ENCODE assay signal across 17 cellular contexts in the genomic region with DNA sequence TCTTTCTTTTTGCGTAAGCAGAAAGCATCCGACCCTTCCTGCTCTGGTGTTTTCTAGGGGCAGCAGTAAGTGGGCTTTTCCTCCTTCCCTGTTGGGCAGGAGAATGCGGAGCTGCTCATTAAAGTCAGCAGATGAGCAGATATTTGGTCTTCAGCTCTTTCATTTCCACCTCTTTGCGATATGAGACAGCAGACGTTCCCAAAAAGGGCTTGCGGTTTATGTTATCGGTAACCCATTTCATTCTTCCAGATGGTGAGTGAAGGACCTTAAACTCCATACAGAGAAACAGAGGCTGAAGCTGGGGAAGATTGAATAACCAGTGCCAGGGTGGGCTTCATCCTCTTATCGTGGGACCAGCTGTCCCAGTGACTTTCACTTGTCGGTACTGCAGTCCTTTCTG. TPM values are rescaled to one million over a fixed set of nuclear protein-coding genes. Genes with fewer than 3 reads are reported as not detected.
DNase-seq lines count a peak whose midpoint lies in the region; ATAC-seq, FAIRE-seq and TF ChIP-seq lines count a peak whose summit lies in the region.
"Had no signal": no experiment of that assay in that cellular context is flagged by ENCODE, and none has a peak within 500 bp of the region (broad histone marks: within the 10 kb centered on the region; RNA-seq: fewer than 3 reads in every experiment).

No MANE protein-coding gene starts in this region.

- WGBS in thymus: 96% methylated on average over 9 of the region's 9 CpGs
- 91 to 93% methylated on average over 9 of the region's 9 CpGs for WGBS in heart right ventricle, 2 donors

- H3K36me3 ChIP-seq in kidney (ENCODE audit: control insufficient read depth in 1 of 2, insufficient read depth in 2 of 2, low read length in 2 of 2) (no peaks in the 10 kb centered on the region), thymus (ENCODE audit: control insufficient read depth, insufficient read depth) (no peaks in the 10 kb centered on the region), heart right ventricle (no peaks in the 10 kb centered on the region)
- H3K36me3 ChIP-seq: ovary, tibial nerve had no signal

- H3K4me1 Mint-ChIP-seq in IgD-negative memory B cell: peaks cover 17 to 35% (median 27%) of the 10 kb centered on the region in 3 donors
- peaks cover 56% of the 10 kb centered on the region for H3K4me1 Mint-ChIP-seq in chondrocyte (ENCODE audit: low read depth)

- H3K27me3 Mint-ChIP-seq in IgD-negative memory B cell (no peaks in the 10 kb centered on the region), chondrocyte (ENCODE audit: low read depth) (no peaks in the 10 kb centered on the region)
- H3K27me3 Mint-ChIP-seq: activated naive CD8-positive, alpha-beta T cell treated with anti-CD3 and anti-CD28 coated beads for 36 hours had no signal

- peak overlapping the region; percentile 66 to 93 for H3K27ac ChIP-seq in kidney (ENCODE audit: low read depth in 2 of 2, low read length in 2 of 2)
- peak overlapping the region; percentile 43 for H3K27ac ChIP-seq in thymus (ENCODE audit: low read depth)
- H3K27ac ChIP-seq in heart right ventricle: no peak overlapping the region
- H3K27ac ChIP-seq: ovary, VCaP had no signal

- H3K9ac ChIP-seq in kidney (ENCODE audit: low read length in 2 of 2): peak overlapping the region; percentile 61 to 66

- ATAC-seq in HG02642 (IDR thresholded peaks at IDR 0.05; ENCODE audit: poor library complexity, unreplicated experiment) (no peak), heart right ventricle (no peak)
- ATAC-seq: activated T-cell treated with anti-CD3 and anti-CD28 coated beads, Interleukin-2, amount 50 U/mL, for 72 hours had no signal

- no peaks in the 10 kb centered on the region for H3K27me3 ChIP-seq in thymus (ENCODE audit: control insufficient read depth, insufficient read depth)
- H3K27me3 ChIP-seq in heart right ventricle: no peaks in the 10 kb centered on the region
- H3K27me3 ChIP-seq: ovary, tibial nerve had no signal

- H3K4me1 ChIP-seq in kidney (ENCODE audit: control insufficient read depth in 1 of 2, insufficient read depth in 1 of 2, low read depth in 1 of 2, low read length in 2 of 2) (peaks cover 43 to 49% of the 10 kb centered on the region in 2 donors), thymus (ENCODE audit: control insufficient read depth, insufficient read depth, low read length) (no peaks in the 10 kb centered on the region), heart right ventricle (peaks cover 0 to 32% (median 27%) of the 10 kb centered on the region in 9 donors)

- DNase-seq in chondrocyte (ENCODE audit: low spot score) (no peak), kidney (no peak), heart right ventricle (no peak)
- DNase-seq in activated CD4-positive, alpha-beta T cell treated with anti-CD3 and anti-CD28 coated beads for 1 hour: no peak
- DNase-seq: activated naive CD8-positive, alpha-beta T cell treated with anti-CD3 and anti-CD28 coated beads for 36 hours; activated T-cell treated with anti-CD3 and anti-CD28 coated beads, Interleukin-2, amount 50 U/mL, for 72 hours; NCI-H1436; NCI-H2227 treated with DMSO at 0.1 percent for 48 hours; ovary; stimulated activated CD4-positive, alpha-beta T cell treated with anti-CD3 and anti-CD28 coated beads, Interleukin-4, amount 100 ng/mL, for 4 hours; stimulated activated CD8-positive, alpha-beta memory T cell treated with anti-CD3 and anti-CD28 coated beads, Interleukin-4, amount 100 ng/mL, for 48 hours; T-helper 1 cell had no signal

- H3K4me3 Mint-ChIP-seq in IgD-negative memory B cell: peak overlapping the region in 2 of 4 donors; percentile 30 to 77
- no peak overlapping the region for H3K4me3 Mint-ChIP-seq in chondrocyte (ENCODE audit: unreplicated experiment)
- H3K4me3 Mint-ChIP-seq: activated naive CD8-positive, alpha-beta T cell treated with anti-CD3 and anti-CD28 coated beads for 36 hours; activated T-cell treated with anti-CD3 and anti-CD28 coated beads, Interleukin-2, amount 50 U/mL, for 72 hours had no signal

- peaks cover 12% of the 10 kb centered on the region for H3K36me3 Mint-ChIP-seq in IgD-negative memory B cell
- no peaks in the 10 kb centered on the region for H3K36me3 Mint-ChIP-seq in chondrocyte (ENCODE audit: low read depth)

- intact Hi-C loops in kidney (cut with DNase I) (no loop called here), heart right ventricle (cut with DNase I) (loop anchor here in 5 of 10 donors (10.0 kb wide), 5 partner anchors 58 to 142 kb away; no protein-coding TSS in a partner anchor)

- H3K9me3 ChIP-seq in kidney (ENCODE audit: control insufficient read depth in 1 of 2, low read length in 2 of 2) (no peaks in the 10 kb centered on the region), thymus (ENCODE audit: control insufficient read depth) (peaks cover 1% of the 10 kb centered on the region), heart right ventricle (peaks cover 0 to 12% (median 0%) of the 10 kb centered on the region in 11 donors)
- H3K9me3 ChIP-seq: ovary, tibial nerve had no signal

- FAIRE-seq in kidney (lab: Jason Lieb, UNC): no peak

- peaks cover 0 to 15% (median 11%) of the 10 kb centered on the region in 3 donors for H3K9me3 Mint-ChIP-seq in IgD-negative memory B cell
- no peaks in the 10 kb centered on the region for H3K9me3 Mint-ChIP-seq in chondrocyte (ENCODE audit: low read depth)

- H3K4me3 ChIP-seq in kidney (ENCODE audit: low read length in 2 of 2) (peak overlapping the region in 1 of 2 donors; percentile 16), thymus (ENCODE audit: low read length) (no peak overlapping the region), heart right ventricle (no peak overlapping the region)
- H3K4me3 ChIP-seq: ovary, tibial nerve had no signal

- H3K27ac Mint-ChIP-seq in IgD-negative memory B cell (peak overlapping the region in 2 of 3 donors; percentile 47 to 69), chondrocyte (ENCODE audit: unreplicated experiment) (peak overlapping the region; percentile 51)
- H3K27ac Mint-ChIP-seq: activated naive CD8-positive, alpha-beta T cell treated with anti-CD3 and anti-CD28 coated beads for 36 hours; activated T-cell treated with anti-CD3 and anti-CD28 coated beads, Interleukin-2, amount 50 U/mL, for 72 hours had no signal

- no peak for TF ChIP-seq CTCF in chondrocyte (IDR thresholded peaks at IDR 0.05)
- no peak for TF ChIP-seq CTCF in kidney (IDR thresholded peaks at IDR 0.05; ENCODE audit: borderline replicate concordance, extremely low read depth, insufficient read depth)
- TF ChIP-seq CTCF in heart right ventricle (IDR thresholded peaks at IDR 0.05): no peak

RNA-seq across cellular contexts. Expression of a gene that starts 40.7 kb away (rescaled TPM):
- 2.1 TPM for polyA plus RNA-seq in IgD-negative memory B cell
- 52.9 to 60.6 TPM (median 59.3 TPM) in 3 replicates for total RNA-seq in chondrocyte
- total RNA-seq in kidney: 97.3 TPM
- 11.7 TPM for polyA plus RNA-seq in kidney (ENCODE audit: insufficient read depth, low read depth, low replicate concordance)
- 32.8 TPM for polyA plus RNA-seq in thymus
- total RNA-seq in heart right ventricle: 10 to 100 TPM in 5 of 10 donors, 1 to 10 TPM in 5; 5.6 to 19.6 (median 8.6) TPM
- 10 to 100 TPM in 1 of 2 donors, 1 to 10 TPM in 1; 6.0 to 10.1 TPM for polyA plus RNA-seq in heart right ventricle

Comparison
In these comparisons a context has a peak if more than half of its experiments do, and no peak if none do; other contexts are left out.
1. H3K27ac ChIP-seq: peak in kidney (2 of 2) and thymus (single experiment); none in heart right ventricle (0 of 10).